ENCODE assay signal across 8 cellular contexts in the genomic region with DNA sequence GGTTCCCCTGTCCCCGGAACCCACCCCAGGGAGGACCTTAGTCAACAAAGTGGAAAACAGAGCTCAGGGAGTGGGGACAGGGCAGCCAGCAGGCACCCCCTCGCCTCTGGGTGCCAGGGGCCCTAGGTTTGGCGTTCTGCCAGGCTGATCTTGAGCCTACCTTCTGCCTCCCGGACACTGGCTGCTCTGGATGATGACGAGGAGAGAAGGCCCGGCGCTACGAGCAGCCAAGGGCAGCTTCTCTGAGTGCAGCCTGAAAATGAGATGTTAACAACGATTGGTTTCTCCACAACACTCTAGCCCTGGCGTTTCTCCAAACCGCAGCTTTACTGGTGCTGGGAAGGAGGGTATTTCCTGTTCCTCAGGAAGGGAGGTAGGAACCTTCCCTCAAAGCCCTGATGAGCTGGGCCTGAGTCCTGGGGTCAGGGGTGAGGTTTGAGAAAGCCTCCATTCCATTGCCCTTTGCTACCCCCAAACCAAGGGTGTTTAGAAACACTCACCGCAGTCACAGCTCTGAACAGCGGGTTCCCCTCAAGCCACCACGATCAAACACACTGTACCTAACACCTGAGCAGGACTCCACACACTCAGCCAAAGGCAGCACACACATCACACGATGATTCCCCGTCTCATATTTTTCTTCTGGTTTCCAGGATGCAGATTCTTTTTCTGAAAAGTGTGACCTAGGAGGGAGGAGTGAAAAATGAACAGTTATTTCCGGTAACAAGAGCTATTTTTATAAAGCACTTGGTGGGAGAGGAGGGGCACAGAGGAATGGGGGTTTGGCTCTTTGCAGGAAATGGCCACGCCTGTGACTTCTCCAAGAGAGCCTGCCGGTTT. TPM values are rescaled to one million over a fixed set of nuclear protein-coding genes. Genes with fewer than 3 reads are reported as not detected.
DNase-seq lines count a peak whose midpoint lies in the region; ATAC-seq lines count a peak whose summit lies in the region.

A gene (minus strand): TSS at position 709 of the 840 bp plus-strand sequence. CDS start 1,054 bp downstream, outside the sequence.

- peak within 1 kb of the TSS; percentile 97 for H3K27ac ChIP-seq in ACC112 (ENCODE audit: low read depth, low read length)

- peak within 1 kb of the TSS; percentile 53 for H2AFZ ChIP-seq in ACC112 (ENCODE audit: low read length, unreplicated experiment)

- H3K4me3 ChIP-seq in ACC112 (ENCODE audit: low read depth, low read length) = peak within 1 kb of the TSS; percentile 79

- DNase-seq in M059J (ENCODE audit: low read depth) = peak; percentile 100
- DNase-seq in T-helper 1 cell = peak; percentile 27 to 83 (median 45)
- DNase-seq in astrocyte of the hippocampus (ENCODE audit: low read depth, low spot score) = peak; percentile 95
- DNase-seq in iPS-NIHi11 (ENCODE audit: low spot score) = peak; percentile 37
- DNase-seq in smooth muscle cell of the brain vasculature (ENCODE audit: low read depth, low spot score) = peak; percentile 96

- peak; percentile 45 for ATAC-seq in GM18858 (IDR thresholded peaks at IDR 0.05; ENCODE audit: unreplicated experiment)
- ATAC-seq in HG02938 (IDR thresholded peaks at IDR 0.05; ENCODE audit: unreplicated experiment) = no peak

- peaks cover 17% of the 10 kb centered on the region for H3K79me2 ChIP-seq in ACC112 (ENCODE audit: control insufficient read depth, insufficient read depth, low read length, unreplicated experiment)

- no peaks in the 10 kb centered on the region for H3K27me3 ChIP-seq in ACC112 (ENCODE audit: insufficient read depth, low read length)

- H3K4me1 ChIP-seq in ACC112 (ENCODE audit: control insufficient read depth, insufficient read depth, low read length, unreplicated experiment) = peaks cover 25% of the 10 kb centered on the region

- H3K36me3 ChIP-seq in ACC112 (ENCODE audit: insufficient read depth, low read length) = no peaks in the 10 kb centered on the region

RNA-seq across cellular contexts. Expression of the gene that starts here (rescaled TPM):
- 29.3 and 35.2 TPM in 2 replicates for total RNA-seq in M059J (2014; rRNA removed; shearing (Covaris generic))

Comparison
In these comparisons a context has a peak if more than half of its experiments do, and no peak if none do; other contexts are left out.
1. DNase-seq: peak in every context shown above with its lines; median percentile 100 in M059J; 96 in smooth muscle cell of the brain vasculature; 95 in astrocyte of the hippocampus; 45 in T-helper 1 cell; 37 in iPS-NIHi11.